In the genomic region with DNA sequence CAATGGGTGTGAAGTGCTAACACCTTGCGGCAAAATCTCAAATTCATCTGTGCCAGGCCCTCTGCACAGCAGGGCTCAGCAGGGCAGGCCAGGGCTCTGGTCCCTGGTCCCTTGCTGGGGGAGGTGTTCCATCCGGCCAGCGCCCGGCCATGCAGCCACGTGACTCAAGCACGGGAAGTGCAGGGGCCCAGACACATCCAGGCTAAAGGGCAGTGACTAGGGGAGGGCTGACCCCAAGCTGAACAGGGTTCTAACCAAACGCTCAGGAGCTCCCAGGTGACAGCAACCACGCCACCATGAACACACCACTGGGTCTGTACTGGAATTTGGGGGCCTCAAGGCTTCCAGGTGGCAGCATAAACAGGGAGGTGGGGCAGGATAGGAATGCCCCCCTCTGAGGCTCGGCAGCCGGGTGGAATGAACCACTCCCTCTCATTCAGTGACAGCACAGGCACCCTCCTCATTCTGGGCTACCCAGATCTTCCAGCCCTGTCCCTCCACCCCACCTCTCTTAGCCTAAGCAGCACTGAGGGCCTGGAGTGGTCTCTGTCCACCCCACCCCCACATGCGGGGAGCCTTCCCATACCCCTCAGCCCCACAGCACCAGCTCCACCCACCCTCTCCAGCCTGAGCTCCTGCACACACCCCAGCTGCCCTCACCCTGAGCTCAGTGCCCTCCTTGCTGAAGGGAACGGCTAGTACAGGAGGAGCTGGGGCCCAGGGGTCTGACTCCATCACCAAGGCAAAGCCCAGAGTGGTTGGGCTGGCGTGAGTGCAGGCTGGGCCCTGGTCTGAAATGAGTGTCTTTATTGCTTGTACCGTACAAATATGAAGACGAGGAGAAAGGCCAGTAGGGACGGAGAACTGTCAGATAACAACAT, we compare ENCODE assay signal across 13 cellular contexts. TPM values are rescaled to one million over a fixed set of nuclear protein-coding genes. Genes with fewer than 3 reads are reported as not detected.
DNase-seq lines count a peak whose midpoint lies in the region; ATAC-seq and TF ChIP-seq lines count a peak whose summit lies in the region.
"Had no signal": no experiment of that assay in that cellular context is flagged by ENCODE, and none has a peak within 500 bp of the region (broad histone marks: within the 10 kb centered on the region; RNA-seq: fewer than 3 reads in every experiment).

No MANE protein-coding gene starts in this region.

- peaks cover 13% of the 10 kb centered on the region for H3K9me1 ChIP-seq in IMR-90 (ENCODE audit: insufficient read depth, low read length)

- H2BK5ac ChIP-seq in IMR-90 (ENCODE audit: low read depth, low read length, poor library complexity, severe bottlenecking) (peak overlapping the region; percentile 83), mesenchymal stem cell (ENCODE audit: low read depth, low read length, poor library complexity, severe bottlenecking) (no peak overlapping the region)

- H3K4me1 ChIP-seq in IMR-90 (ENCODE audit: control insufficient read depth, insufficient read depth, low read length), result peaks cover 12% of the 10 kb centered on the region
- peaks cover 19% of the 10 kb centered on the region for H3K4me1 ChIP-seq in mesenchymal stem cell (ENCODE audit: control insufficient read depth, insufficient read depth, low read depth, low read length)

- ATAC-seq in IMR-90 (ENCODE audit: low read depth) (peak; percentile 74), HG03469 (IDR thresholded peaks at IDR 0.05; ENCODE audit: unreplicated experiment) (no peak), HG03139 (IDR thresholded peaks at IDR 0.05; ENCODE audit: unreplicated experiment) (no peak)

- whole genome bisulfite sequencing in IMR-90 (ENCODE audit: extremely low coverage in 2 of 2, insufficient read length in 1 of 2), 2 experiments, result 11% methylated on average over 2 of the region's 16 CpGs; no CpG with 5 or more reads in 1 of the 2 experiments
- WGBS in mesenchymal stem cell, result 13% methylated on average over 12 of the region's 16 CpGs

- H3K18ac ChIP-seq in IMR-90 (ENCODE audit: low read depth, low read length) (peak overlapping the region; percentile 74; the same call in 1 of the 2 replicates), mesenchymal stem cell (ENCODE audit: low read depth in 1 of 2, low read length in 2 of 2) (peak overlapping the region; percentile 59 to 82)

- H3K4me2 ChIP-seq in IMR-90 (ENCODE audit: low read depth, low read length), result peak overlapping the region; percentile 65; the same call in 1 of the 2 replicates
- H3K4me2 ChIP-seq in mesenchymal stem cell (ENCODE audit: low read length, poor library complexity, severe bottlenecking), result peak overlapping the region; percentile 47

- dilution Hi-C loops in IMR-90 (cut with HindIII; ENCODE audit: low sequenced_read_pairs, unreplicated experiment), result no loop called here

- no peak for TF ChIP-seq POLR2A in IMR-90 (IDR thresholded peaks at IDR 0.05; ENCODE audit: low read depth, low read length)

- H3K36me3 ChIP-seq in IMR-90 (ENCODE audit: control insufficient read depth, insufficient read depth, low read length), result peaks cover 28% of the 10 kb centered on the region
- H3K36me3 ChIP-seq in mesenchymal stem cell (ENCODE audit: control insufficient read depth in 1 of 2, insufficient read depth in 2 of 2, low read depth in 1 of 2, low read length in 2 of 2), result peaks cover 32 to 44% of the 10 kb centered on the region in 2 experiments

- peak overlapping the region; percentile 84 for H2AFZ ChIP-seq in IMR-90 (replicated peaks; ENCODE audit: low read length, poor library complexity)
- no peak overlapping the region for H2AFZ ChIP-seq in mesenchymal stem cell (ENCODE audit: low read depth, low read length)

- in situ Hi-C loops in IMR-90 (cut with MboI; ENCODE audit: low sequenced_read_pairs), result no loop called here

- H3K4me3 ChIP-seq in IMR-90 (ENCODE audit: insufficient read depth, low read depth, low read length) (no peak overlapping the region), fibroblast of villous mesenchyme (ENCODE audit: low read depth, low read length) (no peak overlapping the region), mesenchymal stem cell (ENCODE audit: insufficient read depth in 1 of 2, low read depth in 1 of 2, low read length in 2 of 2) (no peak overlapping the region)

- peak overlapping the region; percentile 90 for H4K5ac ChIP-seq in IMR-90 (ENCODE audit: low read depth, low read length)

- H2BK120ac ChIP-seq in IMR-90 (ENCODE audit: low read depth, low read length), result no peak overlapping the region
- H2BK120ac ChIP-seq in mesenchymal stem cell (ENCODE audit: low read depth, low read length), result peak overlapping the region; percentile 86

- TF ChIP-seq RAD21 in IMR-90 (IDR thresholded peaks at IDR 0.05; ENCODE audit: low read length), result no peak

- CTCF ChIA-PET in IMR-90 (lab: Yijun Ruan, JAX), result no interaction called here

- H2BK20ac ChIP-seq in IMR-90 (ENCODE audit: low read depth, low read length), result peak overlapping the region; percentile 33; the same call in 1 of the 2 replicates

- TF ChIP-seq CTCF in IMR-90 (conservative IDR thresholded peaks at IDR 0.05; ENCODE audit: low read depth, low read length), result no peak
- no peak for TF ChIP-seq CTCF in fibroblast of villous mesenchyme (IDR thresholded peaks at IDR 0.05; ENCODE audit: insufficient read depth, low read depth, low read length)

- H4K20me1 ChIP-seq in IMR-90 (ENCODE audit: insufficient read depth, low read length), result no peaks in the 10 kb centered on the region

- H4K91ac ChIP-seq in IMR-90 (ENCODE audit: insufficient read depth, low read depth, low read length), result peak overlapping the region; percentile 39
- H4K91ac ChIP-seq in mesenchymal stem cell (ENCODE audit: low read length), result peak overlapping the region; percentile 92

- peak overlapping the region; percentile 81 for H2AK9ac ChIP-seq in IMR-90 (replicated peaks; ENCODE audit: low read depth, low read length, poor library complexity)

- H3K23ac ChIP-seq in IMR-90 (ENCODE audit: low read depth, low read length) (peak overlapping the region; percentile 48; the same call in 1 of the 2 replicates), mesenchymal stem cell (ENCODE audit: low read length in 2 of 2) (peak overlapping the region in 1 of 2 experiments; percentile 6)

- peak overlapping the region in 1 of 2 experiments; percentile 82 for H2BK12ac ChIP-seq in mesenchymal stem cell (ENCODE audit: low read length in 2 of 2)

- H3K27me3 ChIP-seq in IMR-90 (ENCODE audit: control insufficient read depth, insufficient read depth, low read length) (no peaks in the 10 kb centered on the region), mesenchymal stem cell (ENCODE audit: control insufficient read depth in 1 of 2, insufficient read depth in 1 of 2, low read length in 2 of 2) (no peaks in the 10 kb centered on the region)

- DNase-seq in AG08396 (ENCODE audit: low spot score) (peak; percentile 63), IMR-90 (no peak), fibroblast of villous mesenchyme (ENCODE audit: low read depth) (peak; percentile 21), mesenchymal stem cell (peak; percentile 26), HT-29 (ENCODE audit: low spot score) (no peak), DMS53 (lab: John Stamatoyannopoulos, UW) (no peak)
- DNase-seq: activated CD4-positive, alpha-beta T cell treated with anti-CD3 and anti-CD28 coated beads, Interleukin-2, amount 50 U/mL, for 1 hour; activated naive CD8-positive, alpha-beta T cell treated with anti-CD3 and anti-CD28 coated beads, Interleukin-2, amount 10 ng/mL, durations not matched to agents 7 days and 5 days; NCI-H2107; retina; SHP77 treated with DMSO at 0.1 percent for 48 hours had no signal

- H3K56ac ChIP-seq in IMR-90 (ENCODE audit: extremely low read depth, insufficient read depth, low read length), result no peak overlapping the region

- H3K27ac ChIP-seq in IMR-90 (ENCODE audit: insufficient read depth, low read length) (peak overlapping the region; percentile 26; the same call in 1 of the 2 replicates), mesenchymal stem cell (ENCODE audit: low read length, poor library complexity, severe bottlenecking) (peak overlapping the region; percentile 56)

- no TSS peak for BruUV-seq in IMR-90 (replicated peaks; lab: Mats Ljungman, UMichigan)

- H3K4ac ChIP-seq in IMR-90 (ENCODE audit: low read depth, low read length), result peak overlapping the region; percentile 82; the same call in 1 of the 2 replicates
- peak overlapping the region; percentile 73 to 75 for H3K4ac ChIP-seq in mesenchymal stem cell (ENCODE audit: low read depth in 1 of 2, low read length in 2 of 2)

- H3K9me3 ChIP-seq in IMR-90 (ENCODE audit: control insufficient read depth, insufficient read depth, low read length), result no peaks in the 10 kb centered on the region
- H3K9me3 ChIP-seq in mesenchymal stem cell (ENCODE audit: control insufficient read depth, low read length), result no peaks in the 10 kb centered on the region

- POLR2A ChIA-PET in IMR-90 (lab: Charles Lee; ENCODE audit: unreplicated experiment), result no interaction called here

- H3K9ac ChIP-seq in IMR-90 (ENCODE audit: low read depth, low read length), result no peak overlapping the region
- no peak overlapping the region for H3K9ac ChIP-seq in mesenchymal stem cell (ENCODE audit: low read length)

- peak overlapping the region; percentile 79 for H2AK5ac ChIP-seq in IMR-90 (ENCODE audit: low read depth, low read length)
- H2AK5ac ChIP-seq in mesenchymal stem cell (ENCODE audit: low read length, severe bottlenecking), result peak overlapping the region; percentile 14

- H2BK15ac ChIP-seq in IMR-90 (ENCODE audit: low read depth, low read length), result no peak overlapping the region
- peak overlapping the region; percentile 30 for H2BK15ac ChIP-seq in mesenchymal stem cell (ENCODE audit: low read depth, poor library complexity, severe bottlenecking)

- H4K8ac ChIP-seq in IMR-90 (ENCODE audit: low read depth in 2 of 2, low read length in 2 of 2) (peak overlapping the region; percentile 80 to 89), mesenchymal stem cell (ENCODE audit: low read length) (peak overlapping the region; percentile 93)

- H3K14ac ChIP-seq in IMR-90 (replicated peaks; ENCODE audit: low read depth, low read length) (peak overlapping the region; percentile 55), mesenchymal stem cell (ENCODE audit: low read length in 2 of 2) (peak overlapping the region in 1 of 2 experiments; percentile 82)

- intact Hi-C loops in IMR-90 (cut with micrococcal nuclease), result no loop called here

- H3K79me1 ChIP-seq in IMR-90 (ENCODE audit: low read depth in 1 of 2, low read length in 2 of 2), result 0 out of 4 replicates have a peak, but pooled peaks cover 4 to 7% of the 10 kb centered on the region in 2 experiments
- peaks cover 6% of the 10 kb centered on the region for H3K79me1 ChIP-seq in mesenchymal stem cell (replicated peaks; ENCODE audit: low read length, poor library complexity, severe bottlenecking)

RNA-seq across cellular contexts. Expression of a gene that starts 5.3 kb away (rescaled TPM):
- under 0.01 TPM in 2 replicates for total RNA-seq in IMR-90 (2012; rRNA removed)
- 0.17 and 0.21 TPM in 2 replicates for polyA plus RNA-seq in IMR-90 (2012; rRNA removed)
- polyA plus RNA-seq in IMR-90 (2012; cell fraction: cytosol; rRNA removed), result 0.17 and 0.42 TPM in 2 replicates
- polyA plus RNA-seq in IMR-90 (2012; cell fraction: nucleus; rRNA removed; ENCODE audit: low replicate concordance), result 1.5 and 3.1 TPM in 2 replicates
- total RNA-seq in fibroblast of villous mesenchyme, result under 0.01 and 0.86 TPM in 2 replicates
- polyA plus RNA-seq in mesenchymal stem cell (2013, experiment 1 of 2), result 0.12 TPM
- 0.05 TPM for polyA plus RNA-seq in mesenchymal stem cell (2013, experiment 2 of 2)
- total RNA-seq in HT-29 (2014; rRNA removed; shearing (Covaris generic)), result 0.23 and 1.2 TPM in 2 replicates

RNA-seq across cellular contexts. Expression of a gene that starts 13.6 kb away (rescaled TPM):
- total RNA-seq in IMR-90 (2012; rRNA removed), result not detected in 2 replicates
- not detected in 2 replicates for polyA plus RNA-seq in IMR-90 (2012; rRNA removed)
- polyA plus RNA-seq in IMR-90 (2012; cell fraction: cytosol; rRNA removed), result not detected in 2 replicates
- 0.03 and 0.13 TPM in 2 replicates for polyA plus RNA-seq in IMR-90 (2012; cell fraction: nucleus; rRNA removed; ENCODE audit: low replicate concordance)
- not detected in 2 replicates for total RNA-seq in fibroblast of villous mesenchyme
- polyA plus RNA-seq in mesenchymal stem cell (2013, experiment 1 of 2), result not detected
- polyA plus RNA-seq in mesenchymal stem cell (2013, experiment 2 of 2), result not detected
- total RNA-seq in HT-29 (2014; rRNA removed; shearing (Covaris generic)), result 0.94 TPM in 1 of 2 replicates, not detected in the other
- total RNA-seq: activated naive CD8-positive, alpha-beta T cell treated with anti-CD3 and anti-CD28 coated beads, Interleukin-2, amount 10 ng/mL, durations not matched to agents 7 days and 5 days had no signal

RNA-seq across cellular contexts. Expression of a gene that starts 40.6 kb away (rescaled TPM):
- total RNA-seq in IMR-90 (2012; rRNA removed), result 1.4 and 1.8 TPM in 2 replicates
- polyA plus RNA-seq in IMR-90 (2012; rRNA removed), result 5.5 and 6.4 TPM in 2 replicates
- 3.1 and 5.2 TPM in 2 replicates for polyA plus RNA-seq in IMR-90 (2012; cell fraction: cytosol; rRNA removed)
- polyA plus RNA-seq in IMR-90 (2012; cell fraction: nucleus; rRNA removed; ENCODE audit: low replicate concordance), result 32.7 and 58.4 TPM in 2 replicates
- 8.6 and 12.6 TPM in 2 replicates for total RNA-seq in fibroblast of villous mesenchyme
- 5.2 TPM for polyA plus RNA-seq in mesenchymal stem cell (2013, experiment 1 of 2)
- 4.8 TPM for polyA plus RNA-seq in mesenchymal stem cell (2013, experiment 2 of 2)
- total RNA-seq in HT-29 (2014; rRNA removed; shearing (Covaris generic)), result 9.7 and 15.2 TPM in 2 replicates

RNA-seq across cellular contexts. Expression of a gene that starts 53.4 kb away (rescaled TPM):
- total RNA-seq in IMR-90 (2012; rRNA removed), result 54.4 and 61.5 TPM in 2 replicates
- polyA plus RNA-seq in IMR-90 (2012; rRNA removed), result 104 and 124 TPM in 2 replicates
- polyA plus RNA-seq in IMR-90 (2012; cell fraction: cytosol; rRNA removed), result 58.9 and 87.2 TPM in 2 replicates
- 461 and 611 TPM in 2 replicates for polyA plus RNA-seq in IMR-90 (2012; cell fraction: nucleus; rRNA removed; ENCODE audit: low replicate concordance)
- 120 and 142 TPM in 2 replicates for total RNA-seq in fibroblast of villous mesenchyme
- polyA plus RNA-seq in mesenchymal stem cell (2013, experiment 1 of 2), result 112 TPM
- 106 TPM for polyA plus RNA-seq in mesenchymal stem cell (2013, experiment 2 of 2)
- total RNA-seq in HT-29 (2014; rRNA removed; shearing (Covaris generic)), result 223 and 251 TPM in 2 replicates

Comparison
In these comparisons a context has a peak if more than half of its experiments do, and no peak if none do; other contexts are left out.
1. DNase-seq: peak in AG08396 (single experiment), fibroblast of villous mesenchyme (single experiment) and mesenchymal stem cell (single experiment); none in IMR-90 (single experiment), HT-29 (single experiment) and DMS53 (single experiment).